In the genomic region with DNA sequence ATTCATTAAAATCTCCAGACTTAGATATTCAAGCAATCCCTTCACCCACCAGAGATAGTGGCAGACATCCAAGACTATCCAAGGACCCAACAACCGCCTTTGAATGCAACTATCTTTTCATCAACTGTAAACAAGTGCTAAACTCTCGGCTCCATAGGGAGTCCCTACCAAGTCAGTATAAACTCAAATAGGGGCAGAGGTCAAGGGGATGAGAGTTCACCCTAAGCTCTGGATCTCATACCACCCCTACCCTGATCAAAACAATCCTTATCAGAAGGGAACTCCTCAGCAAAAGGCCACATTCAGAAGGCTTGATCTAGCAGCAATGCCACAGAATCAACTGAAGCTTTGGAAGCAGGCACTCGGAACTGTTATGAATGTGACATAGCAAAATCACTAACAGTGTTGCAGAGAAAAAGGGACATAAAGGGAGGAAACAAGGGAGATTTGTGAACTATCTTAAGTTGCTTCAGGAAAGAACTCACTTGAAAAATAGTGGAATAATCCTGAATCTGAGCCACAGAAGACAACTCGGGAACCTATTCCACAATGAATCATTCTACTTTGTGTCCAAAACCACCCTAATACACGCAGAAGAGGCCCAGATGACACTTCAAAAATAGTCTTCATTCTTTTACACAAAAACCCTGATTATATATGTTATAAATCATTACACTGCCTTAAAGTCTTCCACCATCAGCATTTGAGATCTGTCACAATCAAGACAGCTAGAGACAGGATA, we compare ENCODE assay signal across 1 cellular context.
TF ChIP-seq lines count a peak whose summit lies in the region.

No MANE protein-coding gene starts in this region.

TF ChIP-seq in HepG2, 621 proteins besides CTCF, POLR2A, EP300 and RAD21 (continued from another document and continues in another):
- TF ChIP-seq, protein P1, sequence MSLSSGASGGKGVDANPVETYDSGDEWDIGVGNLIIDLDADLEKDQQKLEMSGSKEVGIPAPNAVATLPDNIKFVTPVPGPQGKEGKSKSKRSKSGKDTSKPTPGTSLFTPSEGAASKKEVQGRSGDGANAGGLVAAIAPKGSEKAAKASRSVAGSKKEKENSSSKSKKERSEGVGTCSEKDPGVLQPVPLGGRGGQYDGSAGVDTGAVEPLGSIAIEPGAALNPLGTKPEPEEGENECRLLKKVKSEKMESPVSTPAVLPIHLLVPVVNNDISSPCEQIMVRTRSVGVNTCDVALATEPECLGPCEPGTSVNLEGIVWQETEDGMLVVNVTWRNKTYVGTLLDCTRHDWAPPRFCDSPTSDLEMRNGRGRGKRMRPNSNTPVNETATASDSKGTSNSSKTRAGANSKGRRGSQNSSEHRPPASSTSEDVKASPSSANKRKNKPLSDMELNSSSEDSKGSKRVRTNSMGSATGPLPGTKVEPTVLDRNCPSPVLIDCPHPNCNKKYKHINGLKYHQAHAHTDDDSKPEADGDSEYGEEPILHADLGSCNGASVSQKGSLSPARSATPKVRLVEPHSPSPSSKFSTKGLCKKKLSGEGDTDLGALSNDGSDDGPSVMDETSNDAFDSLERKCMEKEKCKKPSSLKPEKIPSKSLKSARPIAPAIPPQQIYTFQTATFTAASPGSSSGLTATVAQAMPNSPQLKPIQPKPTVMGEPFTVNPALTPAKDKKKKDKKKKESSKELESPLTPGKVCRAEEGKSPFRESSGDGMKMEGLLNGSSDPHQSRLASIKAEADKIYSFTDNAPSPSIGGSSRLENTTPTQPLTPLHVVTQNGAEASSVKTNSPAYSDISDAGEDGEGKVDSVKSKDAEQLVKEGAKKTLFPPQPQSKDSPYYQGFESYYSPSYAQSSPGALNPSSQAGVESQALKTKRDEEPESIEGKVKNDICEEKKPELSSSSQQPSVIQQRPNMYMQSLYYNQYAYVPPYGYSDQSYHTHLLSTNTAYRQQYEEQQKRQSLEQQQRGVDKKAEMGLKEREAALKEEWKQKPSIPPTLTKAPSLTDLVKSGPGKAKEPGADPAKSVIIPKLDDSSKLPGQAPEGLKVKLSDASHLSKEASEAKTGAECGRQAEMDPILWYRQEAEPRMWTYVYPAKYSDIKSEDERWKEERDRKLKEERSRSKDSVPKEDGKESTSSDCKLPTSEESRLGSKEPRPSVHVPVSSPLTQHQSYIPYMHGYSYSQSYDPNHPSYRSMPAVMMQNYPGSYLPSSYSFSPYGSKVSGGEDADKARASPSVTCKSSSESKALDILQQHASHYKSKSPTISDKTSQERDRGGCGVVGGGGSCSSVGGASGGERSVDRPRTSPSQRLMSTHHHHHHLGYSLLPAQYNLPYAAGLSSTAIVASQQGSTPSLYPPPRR (CRISPR knock-in tag; IDR thresholded peaks at IDR 0.05; ENCODE audit: borderline replicate concordance) = peak; percentile 53; the same call in 1 of the 2 replicates
- TF ChIP-seq CHD2 (IDR thresholded peaks at IDR 0.05; ENCODE audit: low read depth, low read length) (no peak), CBFB (CRISPR knock-in tag; IDR thresholded peaks at IDR 0.05) (no peak), ZNF331 (CRISPR knock-in tag; IDR thresholded peaks at IDR 0.05) (0 out of 2 replicates have a peak, but pooled peaks have one; percentile 44), BCL6 (CRISPR knock-in tag; IDR thresholded peaks at IDR 0.05) (peak; percentile 90), EZH2 (conservative IDR thresholded peaks at IDR 0.05; ENCODE audit: low read depth, low read length) (no peak), ZSCAN9 (CRISPR knock-in tag; IDR thresholded peaks at IDR 0.05; ENCODE audit: borderline replicate concordance) (peak; percentile 66; the same call in 1 of the 2 replicates), SMAD1 (CRISPR knock-in tag; IDR thresholded peaks at IDR 0.05; ENCODE audit: borderline replicate concordance, low read depth) (no peak), RARA (CRISPR knock-in tag; IDR thresholded peaks at IDR 0.05) (peak; percentile 92), FOXK1 (CRISPR knock-in tag; IDR thresholded peaks at IDR 0.05; ENCODE audit: borderline replicate concordance, low read depth) (0 out of 2 replicates have a peak, but pooled peaks have one; percentile 20), KAT8 (CRISPR knock-in tag; IDR thresholded peaks at IDR 0.05) (0 out of 2 replicates have a peak, but pooled peaks have one; percentile 17), ZFP90 (CRISPR knock-in tag; IDR thresholded peaks at IDR 0.05; ENCODE audit: borderline replicate concordance) (no peak), HMG20A (CRISPR knock-in tag; IDR thresholded peaks at IDR 0.05; ENCODE audit: borderline replicate concordance) (peak; percentile 81; the same call in 1 of the 2 replicates), ZNF749 (CRISPR knock-in tag; IDR thresholded peaks at IDR 0.05; ENCODE audit: borderline replicate concordance) (no peak), SOX6 (IDR thresholded peaks at IDR 0.05) (no peak), SOX6 (CRISPR knock-in tag; IDR thresholded peaks at IDR 0.05) (peak; percentile 70; the same call in 1 of the 2 replicates), ZBTB20 (CRISPR knock-in tag; IDR thresholded peaks at IDR 0.05; ENCODE audit: borderline replicate concordance, low read depth) (no peak), JDP2 (CRISPR knock-in tag; IDR thresholded peaks at IDR 0.05; ENCODE audit: borderline replicate concordance) (no peak), JUND (CRISPR knock-in tag; IDR thresholded peaks at IDR 0.05) (no peak), TCF7 (IDR thresholded peaks at IDR 0.05; ENCODE audit: low read depth) (peak; percentile 85), ZBTB7B (CRISPR knock-in tag; IDR thresholded peaks at IDR 0.05) (peak; percentile 66; the same call in 1 of the 2 replicates), ESRRA (CRISPR knock-in tag; IDR thresholded peaks at IDR 0.05; ENCODE audit: low read depth) (0 out of 2 replicates have a peak, but pooled peaks have one; percentile 44), ZNF652 (CRISPR knock-in tag; IDR thresholded peaks at IDR 0.05; ENCODE audit: borderline replicate concordance, low read depth) (no peak), ISL2 (CRISPR knock-in tag; IDR thresholded peaks at IDR 0.05) (peak; percentile 88), RXRA (CRISPR knock-in tag; IDR thresholded peaks at IDR 0.05) (peak; percentile 76; the same call in 1 of the 2 replicates), FOXA1 (IDR thresholded peaks at IDR 0.05) (no peak), FOXA1 (CRISPR knock-in tag; IDR thresholded peaks at IDR 0.05) (peak; percentile 81), ETV6 (CRISPR knock-in tag; conservative IDR thresholded peaks at IDR 0.05) (no peak), ZC3H13 (CRISPR knock-in tag; IDR thresholded peaks at IDR 0.05) (no peak), MED8 (CRISPR knock-in tag; IDR thresholded peaks at IDR 0.05; ENCODE audit: insufficient replicate concordance) (no peak), SMARCC2 (IDR thresholded peaks at IDR 0.05) (no peak), SIX1 (CRISPR knock-in tag; IDR thresholded peaks at IDR 0.05; ENCODE audit: borderline replicate concordance) (no peak), FOSL2 (CRISPR knock-in tag; IDR thresholded peaks at IDR 0.05) (0 out of 2 replicates have a peak, but pooled peaks have one; percentile 13), TBX2 (CRISPR knock-in tag; IDR thresholded peaks at IDR 0.05; ENCODE audit: borderline replicate concordance) (peak; percentile 40; the same call in 1 of the 2 replicates), IRF2 (CRISPR knock-in tag; IDR thresholded peaks at IDR 0.05) (0 out of 2 replicates have a peak, but pooled peaks have one; percentile 36), CREB1 (IDR thresholded peaks at IDR 0.05) (no peak), CREB1 (CRISPR knock-in tag; IDR thresholded peaks at IDR 0.05) (peak; percentile 63), SP5 (CRISPR knock-in tag; IDR thresholded peaks at IDR 0.05; ENCODE audit: borderline replicate concordance, low read depth) (peak; percentile 59), NCOA5 (CRISPR knock-in tag; IDR thresholded peaks at IDR 0.05) (no peak), HNRNPK (IDR thresholded peaks at IDR 0.05; ENCODE audit: low read depth, low read length, poor library complexity, severe bottlenecking) (no peak), HNF4A (CRISPR knock-in tag; IDR thresholded peaks at IDR 0.05) (peak; percentile 80)
- TF ChIP-seq, protein P2, sequence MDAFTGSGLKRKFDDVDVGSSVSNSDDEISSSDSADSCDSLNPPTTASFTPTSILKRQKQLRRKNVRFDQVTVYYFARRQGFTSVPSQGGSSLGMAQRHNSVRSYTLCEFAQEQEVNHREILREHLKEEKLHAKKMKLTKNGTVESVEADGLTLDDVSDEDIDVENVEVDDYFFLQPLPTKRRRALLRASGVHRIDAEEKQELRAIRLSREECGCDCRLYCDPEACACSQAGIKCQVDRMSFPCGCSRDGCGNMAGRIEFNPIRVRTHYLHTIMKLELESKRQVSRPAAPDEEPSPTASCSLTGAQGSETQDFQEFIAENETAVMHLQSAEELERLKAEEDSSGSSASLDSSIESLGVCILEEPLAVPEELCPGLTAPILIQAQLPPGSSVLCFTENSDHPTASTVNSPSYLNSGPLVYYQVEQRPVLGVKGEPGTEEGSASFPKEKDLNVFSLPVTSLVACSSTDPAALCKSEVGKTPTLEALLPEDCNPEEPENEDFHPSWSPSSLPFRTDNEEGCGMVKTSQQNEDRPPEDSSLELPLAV (CRISPR knock-in tag; conservative IDR thresholded peaks at IDR 0.05; ENCODE audit: low read depth) = no peak
- TF ChIP-seq, protein P3, sequence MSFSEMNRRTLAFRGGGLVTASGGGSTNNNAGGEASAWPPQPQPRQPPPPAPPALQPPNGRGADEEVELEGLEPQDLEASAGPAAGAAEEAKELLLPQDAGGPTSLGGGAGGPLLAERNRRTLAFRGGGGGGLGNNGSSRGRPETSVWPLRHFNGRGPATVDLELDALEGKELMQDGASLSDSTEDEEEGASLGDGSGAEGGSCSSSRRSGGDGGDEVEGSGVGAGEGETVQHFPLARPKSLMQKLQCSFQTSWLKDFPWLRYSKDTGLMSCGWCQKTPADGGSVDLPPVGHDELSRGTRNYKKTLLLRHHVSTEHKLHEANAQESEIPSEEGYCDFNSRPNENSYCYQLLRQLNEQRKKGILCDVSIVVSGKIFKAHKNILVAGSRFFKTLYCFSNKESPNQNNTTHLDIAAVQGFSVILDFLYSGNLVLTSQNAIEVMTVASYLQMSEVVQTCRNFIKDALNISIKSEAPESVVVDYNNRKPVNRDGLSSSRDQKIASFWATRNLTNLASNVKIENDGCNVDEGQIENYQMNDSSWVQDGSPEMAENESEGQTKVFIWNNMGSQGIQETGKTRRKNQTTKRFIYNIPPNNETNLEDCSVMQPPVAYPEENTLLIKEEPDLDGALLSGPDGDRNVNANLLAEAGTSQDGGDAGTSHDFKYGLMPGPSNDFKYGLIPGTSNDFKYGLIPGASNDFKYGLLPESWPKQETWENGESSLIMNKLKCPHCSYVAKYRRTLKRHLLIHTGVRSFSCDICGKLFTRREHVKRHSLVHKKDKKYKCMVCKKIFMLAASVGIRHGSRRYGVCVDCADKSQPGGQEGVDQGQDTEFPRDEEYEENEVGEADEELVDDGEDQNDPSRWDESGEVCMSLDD (CRISPR knock-in tag; IDR thresholded peaks at IDR 0.05; ENCODE audit: borderline replicate concordance) = no peak
- TF ChIP-seq, protein P4, sequence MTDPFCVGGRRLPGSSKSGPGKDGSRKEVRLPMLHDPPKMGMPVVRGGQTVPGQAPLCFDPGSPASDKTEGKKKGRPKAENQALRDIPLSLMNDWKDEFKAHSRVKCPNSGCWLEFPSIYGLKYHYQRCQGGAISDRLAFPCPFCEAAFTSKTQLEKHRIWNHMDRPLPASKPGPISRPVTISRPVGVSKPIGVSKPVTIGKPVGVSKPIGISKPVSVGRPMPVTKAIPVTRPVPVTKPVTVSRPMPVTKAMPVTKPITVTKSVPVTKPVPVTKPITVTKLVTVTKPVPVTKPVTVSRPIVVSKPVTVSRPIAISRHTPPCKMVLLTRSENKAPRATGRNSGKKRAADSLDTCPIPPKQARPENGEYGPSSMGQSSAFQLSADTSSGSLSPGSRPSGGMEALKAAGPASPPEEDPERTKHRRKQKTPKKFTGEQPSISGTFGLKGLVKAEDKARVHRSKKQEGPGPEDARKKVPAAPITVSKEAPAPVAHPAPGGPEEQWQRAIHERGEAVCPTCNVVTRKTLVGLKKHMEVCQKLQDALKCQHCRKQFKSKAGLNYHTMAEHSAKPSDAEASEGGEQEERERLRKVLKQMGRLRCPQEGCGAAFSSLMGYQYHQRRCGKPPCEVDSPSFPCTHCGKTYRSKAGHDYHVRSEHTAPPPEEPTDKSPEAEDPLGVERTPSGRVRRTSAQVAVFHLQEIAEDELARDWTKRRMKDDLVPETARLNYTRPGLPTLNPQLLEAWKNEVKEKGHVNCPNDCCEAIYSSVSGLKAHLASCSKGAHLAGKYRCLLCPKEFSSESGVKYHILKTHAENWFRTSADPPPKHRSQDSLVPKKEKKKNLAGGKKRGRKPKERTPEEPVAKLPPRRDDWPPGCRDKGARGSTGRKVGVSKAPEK (CRISPR knock-in tag; IDR thresholded peaks at IDR 0.05; ENCODE audit: borderline replicate concordance) = no peak
- TF ChIP-seq, protein P5, sequence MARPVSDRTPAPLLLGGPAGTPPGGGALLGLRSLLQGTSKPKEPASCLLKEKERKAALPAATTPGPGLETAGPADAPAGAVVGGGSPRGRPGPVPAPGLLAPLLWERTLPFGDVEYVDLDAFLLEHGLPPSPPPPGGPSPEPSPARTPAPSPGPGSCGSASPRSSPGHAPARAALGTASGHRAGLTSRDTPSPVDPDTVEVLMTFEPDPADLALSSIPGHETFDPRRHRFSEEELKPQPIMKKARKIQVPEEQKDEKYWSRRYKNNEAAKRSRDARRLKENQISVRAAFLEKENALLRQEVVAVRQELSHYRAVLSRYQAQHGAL (CRISPR knock-in tag; IDR thresholded peaks at IDR 0.05; ENCODE audit: not compliant biosample characterization) = no peak
- TF ChIP-seq, protein P6, sequence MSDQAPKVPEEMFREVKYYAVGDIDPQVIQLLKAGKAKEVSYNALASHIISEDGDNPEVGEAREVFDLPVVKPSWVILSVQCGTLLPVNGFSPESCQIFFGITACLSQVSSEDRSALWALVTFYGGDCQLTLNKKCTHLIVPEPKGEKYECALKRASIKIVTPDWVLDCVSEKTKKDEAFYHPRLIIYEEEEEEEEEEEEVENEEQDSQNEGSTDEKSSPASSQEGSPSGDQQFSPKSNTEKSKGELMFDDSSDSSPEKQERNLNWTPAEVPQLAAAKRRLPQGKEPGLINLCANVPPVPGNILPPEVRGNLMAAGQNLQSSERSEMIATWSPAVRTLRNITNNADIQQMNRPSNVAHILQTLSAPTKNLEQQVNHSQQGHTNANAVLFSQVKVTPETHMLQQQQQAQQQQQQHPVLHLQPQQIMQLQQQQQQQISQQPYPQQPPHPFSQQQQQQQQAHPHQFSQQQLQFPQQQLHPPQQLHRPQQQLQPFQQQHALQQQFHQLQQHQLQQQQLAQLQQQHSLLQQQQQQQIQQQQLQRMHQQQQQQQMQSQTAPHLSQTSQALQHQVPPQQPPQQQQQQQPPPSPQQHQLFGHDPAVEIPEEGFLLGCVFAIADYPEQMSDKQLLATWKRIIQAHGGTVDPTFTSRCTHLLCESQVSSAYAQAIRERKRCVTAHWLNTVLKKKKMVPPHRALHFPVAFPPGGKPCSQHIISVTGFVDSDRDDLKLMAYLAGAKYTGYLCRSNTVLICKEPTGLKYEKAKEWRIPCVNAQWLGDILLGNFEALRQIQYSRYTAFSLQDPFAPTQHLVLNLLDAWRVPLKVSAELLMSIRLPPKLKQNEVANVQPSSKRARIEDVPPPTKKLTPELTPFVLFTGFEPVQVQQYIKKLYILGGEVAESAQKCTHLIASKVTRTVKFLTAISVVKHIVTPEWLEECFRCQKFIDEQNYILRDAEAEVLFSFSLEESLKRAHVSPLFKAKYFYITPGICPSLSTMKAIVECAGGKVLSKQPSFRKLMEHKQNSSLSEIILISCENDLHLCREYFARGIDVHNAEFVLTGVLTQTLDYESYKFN (CRISPR knock-in tag; conservative IDR thresholded peaks at IDR 0.05) = peak; percentile 77
